Comparison of ENCODE assay signal across 26 cellular contexts in genomic region chr16:81385031-81385756, GRCh38. TPM values are rescaled to one million over a fixed set of nuclear protein-coding genes. Genes with fewer than 3 reads are reported as not detected.
A peak's percentile ranks its signal among the peaks of the same experiment; 100 is the strongest.
DNase-seq lines count a peak whose midpoint lies in the region; ATAC-seq, FAIRE-seq and TF ChIP-seq lines count a peak whose summit lies in the region.
"Had no signal": no experiment of that assay in that cellular context is flagged by ENCODE, and none has a peak within 500 bp of the region (broad histone marks: within the 10 kb centered on the region; RNA-seq: fewer than 3 reads in every experiment).

No MANE protein-coding gene starts in this region.

- CTCF ChIA-PET in HepG2 (lab: Yijun Ruan, JAX; ENCODE audit: low intra/inter-chr PET ratio, low total read pairs), result no interaction called here

- BruUV-seq in HepG2 (replicated peaks; lab: Mats Ljungman, UMichigan), result no TSS peak

- no peaks in the 10 kb centered on the region for H3K9me3 Mint-ChIP-seq in activated naive CD8-positive, alpha-beta T cell treated with anti-CD3 and anti-CD28 coated beads, Interleukin-2, amount 50 U/mL, for 24 hours
- H3K9me3 Mint-ChIP-seq: activated T-cell treated with anti-CD3 and anti-CD28 coated beads, Interleukin-2, amount 50 U/mL, for 24 hours; HFFc6; stimulated activated naive CD8-positive, alpha-beta T cell treated with anti-CD3 and anti-CD28 coated beads, Interleukin-15, Interleukin-2, amounts not matched to agents 100 ng/mL and 50 ng/mL, for 24 hours had no signal

- 96% methylated on average over 3 of the region's 4 CpGs for WGBS in right lobe of liver (ENCODE audit: insufficient coverage, low coverage, low lambda C conversion rate, missing lambda C conversion rate)
- 98% methylated on average over 4 of the region's 4 CpGs for WGBS in HepG2 (ENCODE audit: low lambda C conversion rate)

- ATAC-seq in right lobe of liver (peak in 3 of 4 donors; percentile 24 to 66 (median 66)), HepG2 (no peak), gastrocnemius medialis (no peak)
- no peak for ATAC-seq in activated naive CD8-positive, alpha-beta T cell treated with anti-CD3 and anti-CD28 coated beads, Interleukin-2, amount 50 U/mL, for 24 hours
- ATAC-seq: esophagus mucosa had no signal

- no peak for TF ChIP-seq RAD21 in HepG2 (CRISPR knock-in tag; IDR thresholded peaks at IDR 0.05)

- TF ChIP-seq POLR2A in right lobe of liver (IDR thresholded peaks at IDR 0.05), result no peak
- TF ChIP-seq POLR2A in HepG2 (IDR thresholded peaks at IDR 0.05; ENCODE audit: insufficient read depth in 1 of 2, low read depth in 2 of 2, low read length in 2 of 2), result no peak
- no peak for TF ChIP-seq POLR2A in gastrocnemius medialis (IDR thresholded peaks at IDR 0.05)

- H4K20me1 ChIP-seq in HepG2 (ENCODE audit: insufficient read depth, low read length), result no peaks in the 10 kb centered on the region
- H4K20me1 ChIP-seq: BLaER1 had no signal

- no peak for DNase-seq in right lobe of liver
- DNase-seq in HepG2 (ENCODE audit: low spot score), result no peak
- no peak for DNase-seq in gastrocnemius medialis
- no peak for DNase-seq in hypothalamus (lab: John Stamatoyannopoulos, UW)
- DNase-seq in T-helper 2 cell, result no peak
- DNase-seq in activated naive CD8-positive, alpha-beta T cell treated with anti-CD3 and anti-CD28 coated beads, Interleukin-2, amount 50 U/mL, for 24 hours, result no peak
- DNase-seq in WERI-Rb-1, result no peak
- DNase-seq: activated CD4-positive, alpha-beta T cell treated with anti-CD3 and anti-CD28 coated beads for 1 hour; activated naive CD4-positive, alpha-beta T cell treated with Interleukin-2 at 50 U/mL for 16 hours; activated T-cell treated with anti-CD3 and anti-CD28 coated beads, Interleukin-2, amount 50 U/mL, for 24 hours; amygdala; Caco-2; HFFc6; KG1; NCI-H1694 treated with DMSO at 0.1 percent for 48 hours; NCI-H226; NCI-H774; SIG-M5 had no signal

- H3K27me3 Mint-ChIP-seq in activated naive CD8-positive, alpha-beta T cell treated with anti-CD3 and anti-CD28 coated beads, Interleukin-2, amount 50 U/mL, for 24 hours, result no peaks in the 10 kb centered on the region
- H3K27me3 Mint-ChIP-seq: activated T-cell treated with anti-CD3 and anti-CD28 coated beads, Interleukin-2, amount 50 U/mL, for 24 hours; progenitor cell of endocrine pancreas; stimulated activated naive CD8-positive, alpha-beta T cell treated with anti-CD3 and anti-CD28 coated beads, Interleukin-15, Interleukin-2, amounts not matched to agents 100 ng/mL and 50 ng/mL, for 24 hours had no signal

- H3K4me1 ChIP-seq in right lobe of liver (no peaks in the 10 kb centered on the region), HepG2 (ENCODE audit: insufficient read depth, low read length) (no peaks in the 10 kb centered on the region), gastrocnemius medialis (peaks cover 0 to 4% of the 10 kb centered on the region in 2 donors)
- H3K4me1 ChIP-seq: BLaER1, Caco-2 had no signal

- TF ChIP-seq EP300 in HepG2 (IDR thresholded peaks at IDR 0.05; ENCODE audit: low read depth in 2 of 2, low read length in 2 of 2) (no peak), HepG2 (CRISPR knock-in tag; IDR thresholded peaks at IDR 0.05; ENCODE audit: borderline replicate concordance) (no peak)

- no peak overlapping the region for H3K4me3 Mint-ChIP-seq in activated naive CD8-positive, alpha-beta T cell treated with anti-CD3 and anti-CD28 coated beads, Interleukin-2, amount 50 U/mL, for 24 hours
- H3K4me3 Mint-ChIP-seq: activated T-cell treated with anti-CD3 and anti-CD28 coated beads, Interleukin-2, amount 50 U/mL, for 24 hours; HFFc6; stimulated activated naive CD8-positive, alpha-beta T cell treated with anti-CD3 and anti-CD28 coated beads, Interleukin-15, Interleukin-2, amounts not matched to agents 100 ng/mL and 50 ng/mL, for 24 hours had no signal

- peaks cover 2% of the 10 kb centered on the region for H3K36me3 Mint-ChIP-seq in activated naive CD8-positive, alpha-beta T cell treated with anti-CD3 and anti-CD28 coated beads, Interleukin-2, amount 50 U/mL, for 24 hours (ENCODE audit: low read depth)

- intact Hi-C loops in right lobe of liver (cut with DNase I) (no loop called here), HepG2 (cut with micrococcal nuclease; ENCODE audit: unreplicated experiment) (no loop called here), gastrocnemius medialis (cut with DNase I; ENCODE audit: low total_unique reads) (no loop called here)

- FAIRE-seq in HepG2 (lab: Jason Lieb, UNC), result no peak
- FAIRE-seq: GM12892, TTC549 had no signal

- H3K9me3 ChIP-seq in right lobe of liver, result no peaks in the 10 kb centered on the region
- no peaks in the 10 kb centered on the region for H3K9me3 ChIP-seq in HepG2 (ENCODE audit: low read length)
- no peaks in the 10 kb centered on the region for H3K9me3 ChIP-seq in gastrocnemius medialis
- H3K9me3 ChIP-seq in WERI-Rb-1 (ENCODE audit: severe bottlenecking), result no peaks in the 10 kb centered on the region
- H3K9me3 ChIP-seq: BLaER1, Caco-2 had no signal

- no peak overlapping the region for H2AFZ ChIP-seq in HepG2 (ENCODE audit: low read length)

- H3K4me3 ChIP-seq in right lobe of liver (no peak overlapping the region), HepG2 (replicated peaks in 1 of 3; ENCODE audit: insufficient read depth in 1 of 3, low read depth in 2 of 3, low read length in 3 of 3) (no peak overlapping the region), gastrocnemius medialis (no peak overlapping the region), WERI-Rb-1 (ENCODE audit: low read depth, low read length) (no peak overlapping the region)
- H3K4me3 ChIP-seq: BLaER1, cardiac muscle cell had no signal

- no peaks in the 10 kb centered on the region for H3K79me2 ChIP-seq in HepG2 (ENCODE audit: insufficient read depth, low read length)

- TF ChIP-seq CTCF in right lobe of liver (IDR thresholded peaks at IDR 0.05), result no peak
- no peak for TF ChIP-seq CTCF in HepG2 (CRISPR knock-in tag; IDR thresholded peaks at IDR 0.05)
- no peak for TF ChIP-seq CTCF in gastrocnemius medialis (IDR thresholded peaks at IDR 0.05 in 4 of 5, conservative IDR thresholded peaks at IDR 0.05 in 1 of 5)
- TF ChIP-seq CTCF in WERI-Rb-1 (IDR thresholded peaks at IDR 0.05; ENCODE audit: low read depth, low read length), result no peak

- H3K27ac ChIP-seq in right lobe of liver (peak overlapping the region in 1 of 3 donors; percentile 48), HepG2 (ENCODE audit: extremely low read length, insufficient read depth, low read length) (no peak overlapping the region), layer of hippocampus (ENCODE audit: low read depth, low read length) (peak overlapping the region; percentile 40), gastrocnemius medialis (peak overlapping the region; percentile 52 to 59 (median 56)), WERI-Rb-1 (no peak overlapping the region)
- H3K27ac ChIP-seq: BLaER1, cardiac muscle cell had no signal

- no peak overlapping the region for H3K27ac Mint-ChIP-seq in activated naive CD8-positive, alpha-beta T cell treated with anti-CD3 and anti-CD28 coated beads, Interleukin-2, amount 50 U/mL, for 24 hours
- H3K27ac Mint-ChIP-seq: activated T-cell treated with anti-CD3 and anti-CD28 coated beads, Interleukin-2, amount 50 U/mL, for 24 hours; HFFc6; progenitor cell of endocrine pancreas; stimulated activated naive CD8-positive, alpha-beta T cell treated with anti-CD3 and anti-CD28 coated beads, Interleukin-15, Interleukin-2, amounts not matched to agents 100 ng/mL and 50 ng/mL, for 24 hours had no signal

- no peaks in the 10 kb centered on the region for H3K36me3 ChIP-seq in right lobe of liver
- peaks cover 2 to 20% of the 10 kb centered on the region in 2 experiments; a peak in 2 of 5 replicates for H3K36me3 ChIP-seq in HepG2 (replicated peaks in 1 of 2; ENCODE audit: control insufficient read depth in 1 of 2, insufficient read depth in 2 of 2, low read length in 2 of 2)
- no peaks in the 10 kb centered on the region for H3K36me3 ChIP-seq in gastrocnemius medialis
- no peaks in the 10 kb centered on the region for H3K36me3 ChIP-seq in WERI-Rb-1

- in situ Hi-C loops in HepG2 (cut with HindIII; ENCODE audit: extremely low pct_ligation_motif_present, low pct_unique_long_range_greater_than_20kb) (no loop called here), gastrocnemius medialis (cut with MboI; ENCODE audit: low sequenced_read_pairs in 4 of 4) (loop anchor here in 1 of 4 donors (25.0 kb wide), 1 partner anchor 502 kb away; no protein-coding TSS in a partner anchor)

- H3K4me2 ChIP-seq in HepG2 (ENCODE audit: low read depth, low read length), result no peak overlapping the region
- H3K4me2 ChIP-seq: BLaER1 had no signal

- POLR2A ChIA-PET in HepG2 (lab: Yijun Ruan, JAX), result no interaction called here

- H3K4me1 Mint-ChIP-seq in activated naive CD8-positive, alpha-beta T cell treated with anti-CD3 and anti-CD28 coated beads, Interleukin-2, amount 50 U/mL, for 24 hours, result no peaks in the 10 kb centered on the region

- no peaks in the 10 kb centered on the region for H3K27me3 ChIP-seq in right lobe of liver
- no peaks in the 10 kb centered on the region for H3K27me3 ChIP-seq in HepG2 (ENCODE audit: control insufficient read depth in 1 of 2, insufficient read depth in 2 of 2, low read length in 2 of 2)
- no peaks in the 10 kb centered on the region for H3K27me3 ChIP-seq in layer of hippocampus (ENCODE audit: control insufficient read depth, insufficient read depth, low read length)
- no peaks in the 10 kb centered on the region for H3K27me3 ChIP-seq in gastrocnemius medialis
- H3K27me3 ChIP-seq in WERI-Rb-1 (ENCODE audit: insufficient read depth, low read depth, severe bottlenecking), result no peaks in the 10 kb centered on the region
- H3K27me3 ChIP-seq: BLaER1, cardiac muscle cell had no signal

- H3K9ac ChIP-seq in HepG2 (ENCODE audit: insufficient read depth, low read depth, low read length), result no peak overlapping the region
- H3K9ac ChIP-seq: BLaER1 had no signal

RNA-seq across cellular contexts. Expression of gene CMIP, which starts 59.4 kb away (rescaled TPM):
- 10 to 100 TPM; 12.2 to 23.0 (median 16.5) TPM for total RNA-seq in right lobe of liver
- total RNA-seq in HepG2 (2016; rRNA removed; fragmentation: Illumina TruSeq; extraction: Trizol), result 10.9 and 21.7 TPM in 2 replicates
- total RNA-seq in HepG2 (2016; cell fraction: cytosol; rRNA removed; fragmentation: Illumina TruSeq; extraction: Trizol; ENCODE audit: low read depth), result 3.5 and 4.6 TPM in 2 replicates
- 11.5 and 15.7 TPM in 2 replicates for total RNA-seq in HepG2 (2016; cell fraction: insoluble cytoplasmic fraction; rRNA removed; fragmentation: Illumina TruSeq; extraction: Trizol)
- total RNA-seq in HepG2 (2016; cell fraction: membrane; rRNA removed; fragmentation: Illumina TruSeq; extraction: Trizol), result 13.0 and 15.9 TPM in 2 replicates
- total RNA-seq in HepG2 (2016; cell fraction: nucleus; rRNA removed; fragmentation: Illumina TruSeq; extraction: Trizol), result 23.3 and 29.3 TPM in 2 replicates
- polyA plus RNA-seq in HepG2 (2011; rRNA removed), result 18.1 and 22.0 TPM in 2 replicates
- 17.3 and 20.7 TPM in 2 replicates for polyA plus RNA-seq in HepG2 (2011; cell fraction: cytosol; rRNA removed)
- 77.4 and 83.2 TPM in 2 replicates for polyA plus RNA-seq in HepG2 (2011; cell fraction: nucleus; rRNA removed)
- polyA plus RNA-seq in HepG2 (2012), result 74.4 and 83.5 TPM in 2 replicates
- 3.4 and 3.8 TPM in 2 replicates for polyA plus RNA-seq in HepG2 (2016; cell fraction: cytosol; fragmentation: Illumina TruSeq; extraction: Trizol; ENCODE audit: low read depth)
- 29.7 and 48.6 TPM in 2 replicates for polyA plus RNA-seq in HepG2 (2016; cell fraction: insoluble cytoplasmic fraction; fragmentation: Illumina TruSeq; extraction: Trizol; ENCODE audit: low read depth)
- 14.8 and 16.9 TPM in 2 replicates for polyA plus RNA-seq in HepG2 (2016; cell fraction: membrane; fragmentation: Illumina TruSeq; extraction: Trizol; ENCODE audit: low read depth)
- polyA plus RNA-seq in HepG2 (2016; cell fraction: nucleus; fragmentation: Illumina TruSeq; extraction: Trizol; ENCODE audit: insufficient read depth, low read depth), result 51.1 and 51.2 TPM in 2 replicates
- 16.6 and 71.5 TPM in 2 replicates for polyA minus RNA-seq in HepG2 (2011; rRNA and poly(A)+ RNA removed; ENCODE audit: low replicate concordance)
- 60.8 and 68.8 TPM in 2 replicates for polyA minus RNA-seq in HepG2 (2011; cell fraction: cytosol; rRNA and poly(A)+ RNA removed)
- polyA minus RNA-seq in HepG2 (2011; cell fraction: nucleus; rRNA and poly(A)+ RNA removed), result 61.9 and 63.1 TPM in 2 replicates
- total RNA-seq in gastrocnemius medialis, result 1 to 10 TPM in 3 of 4 donors, under 1 TPM in 1; 0.90 to 5.1 (median 2.7) TPM

Comparison
In these comparisons a context has a peak if more than half of its experiments do, and no peak if none do; other contexts are left out.
1. ATAC-seq: peak in right lobe of liver (3 of 4); none in HepG2 (single experiment), gastrocnemius medialis (0 of 2) and activated naive CD8-positive, alpha-beta T cell treated with anti-CD3 and anti-CD28 coated beads, Interleukin-2, amount 50 U/mL, for 24 hours (single experiment).
2. H3K27ac ChIP-seq: peak in layer of hippocampus (single experiment) and gastrocnemius medialis (4 of 4); none in HepG2 (single experiment) and WERI-Rb-1 (single experiment).